Comparison of ENCODE assay signal across 9 cellular contexts in genomic region chr17:4074831-4075495, GRCh38.
A peak's percentile ranks its signal among the peaks of the same experiment; 100 is the strongest.
DNase-seq lines count a peak whose midpoint lies in the region; ATAC-seq, FAIRE-seq and TF ChIP-seq lines count a peak whose summit lies in the region.
"Had no signal": no experiment of that assay in that cellular context is flagged by ENCODE, and none has a peak within 500 bp of the region (broad histone marks: within the 10 kb centered on the region; RNA-seq: fewer than 3 reads in every experiment).

No MANE protein-coding gene starts in this region.

- no peaks in the 10 kb centered on the region for H3K4me1 ChIP-seq in kidney (ENCODE audit: control insufficient read depth in 1 of 2, insufficient read depth in 1 of 2, low read depth in 1 of 2, low read length in 2 of 2)
- peaks cover 0 to 12% (median 3%) of the 10 kb centered on the region in 4 donors for H3K4me1 ChIP-seq in tibial artery

- TF ChIP-seq POLR2A in GM12892 (IDR thresholded peaks at IDR 0.05; ENCODE audit: low read depth, low read length), result no peak

- no peak overlapping the region for H3K27ac ChIP-seq in C4-2B
- no peak overlapping the region for H3K27ac ChIP-seq in brain microvascular endothelial cell
- no peak overlapping the region for H3K27ac ChIP-seq in kidney (ENCODE audit: low read depth in 2 of 2, low read length in 2 of 2)
- no peak overlapping the region for H3K27ac ChIP-seq in tibial artery
- H3K27ac ChIP-seq: SJSA1 had no signal

- DNase-seq in GM12892 (ENCODE audit: insufficient read length) (peak; percentile 31), NCI-H2227 treated with DMSO at 0.1 percent for 48 hours (lab: John Stamatoyannopoulos, UW) (peak; percentile 14), brain microvascular endothelial cell (no peak), kidney (no peak), tibial artery (no peak), cortex of kidney (lab: John Stamatoyannopoulos, UW) (no peak)

- H3K4me3 ChIP-seq in brain microvascular endothelial cell (ENCODE audit: low read depth, low read length) (no peak overlapping the region), kidney (ENCODE audit: low read length in 2 of 2) (no peak overlapping the region), tibial artery (no peak overlapping the region)
- H3K4me3 ChIP-seq: SJSA1 had no signal

- peak; percentile 90 for TF ChIP-seq CTCF in C4-2B (conservative IDR thresholded peaks at IDR 0.05)
- peak; percentile 77 for TF ChIP-seq CTCF in brain microvascular endothelial cell (IDR thresholded peaks at IDR 0.05; ENCODE audit: low read depth, low read length, missing control alignments)
- peak; percentile 29 for TF ChIP-seq CTCF in kidney (IDR thresholded peaks at IDR 0.05; ENCODE audit: borderline replicate concordance, extremely low read depth, insufficient read depth)
- TF ChIP-seq CTCF in tibial artery (IDR thresholded peaks at IDR 0.05), result peak; percentile 45 to 53

- in situ Hi-C loops in brain microvascular endothelial cell (cut with HindIII; ENCODE audit: low pct_ligation_motif_present, low sequenced_read_pairs), result no loop called here

- H3K9ac ChIP-seq in kidney (ENCODE audit: low read length in 2 of 2), result no peak overlapping the region

- intact Hi-C loops in kidney (cut with DNase I) (no loop called here), tibial artery (cut with DNase I; ENCODE audit: low total_unique reads) (loop anchor here (5.0 kb wide), 1 partner anchor 163 kb away; no protein-coding TSS in a partner anchor)

- no peaks in the 10 kb centered on the region for H3K27me3 ChIP-seq in brain microvascular endothelial cell (replicated peaks)
- H3K27me3 ChIP-seq in tibial artery, result no peaks in the 10 kb centered on the region
- H3K27me3 ChIP-seq: SJSA1 had no signal

- ATAC-seq in HG02943 (IDR thresholded peaks at IDR 0.05; ENCODE audit: low read depth, unreplicated experiment), result peak; percentile 39

- H3K9me3 ChIP-seq in kidney (ENCODE audit: control insufficient read depth in 1 of 2, low read length in 2 of 2) (no peaks in the 10 kb centered on the region), tibial artery (no peaks in the 10 kb centered on the region)
- H3K9me3 ChIP-seq: SJSA1 had no signal

- H3K36me3 ChIP-seq in brain microvascular endothelial cell (replicated peaks) (peaks cover 65% of the 10 kb centered on the region), kidney (ENCODE audit: control insufficient read depth in 1 of 2, insufficient read depth in 2 of 2, low read length in 2 of 2) (peaks cover 62 to 72% of the 10 kb centered on the region in 2 donors), tibial artery (peaks cover 75 to 97% (median 78%) of the 10 kb centered on the region in 3 donors)

- FAIRE-seq in GM12892 (lab: Jason Lieb, UNC) (no peak), kidney (lab: Jason Lieb, UNC) (no peak)

Comparison
In these comparisons a context has a peak if more than half of its experiments do, and no peak if none do; other contexts are left out.
1. CTCF ChIP-seq: peak in every context shown above with its lines; median percentile 90 in C4-2B; 77 in brain microvascular endothelial cell; 49 in tibial artery; 29 in kidney.
2. DNase-seq: peak in GM12892 (single experiment) and NCI-H2227 treated with DMSO at 0.1 percent for 48 hours (single experiment); none in brain microvascular endothelial cell (single experiment), kidney (single experiment), tibial artery (0 of 2) and cortex of kidney (single experiment).